ENCODE assay signal across 7 cellular contexts in the genomic region with DNA sequence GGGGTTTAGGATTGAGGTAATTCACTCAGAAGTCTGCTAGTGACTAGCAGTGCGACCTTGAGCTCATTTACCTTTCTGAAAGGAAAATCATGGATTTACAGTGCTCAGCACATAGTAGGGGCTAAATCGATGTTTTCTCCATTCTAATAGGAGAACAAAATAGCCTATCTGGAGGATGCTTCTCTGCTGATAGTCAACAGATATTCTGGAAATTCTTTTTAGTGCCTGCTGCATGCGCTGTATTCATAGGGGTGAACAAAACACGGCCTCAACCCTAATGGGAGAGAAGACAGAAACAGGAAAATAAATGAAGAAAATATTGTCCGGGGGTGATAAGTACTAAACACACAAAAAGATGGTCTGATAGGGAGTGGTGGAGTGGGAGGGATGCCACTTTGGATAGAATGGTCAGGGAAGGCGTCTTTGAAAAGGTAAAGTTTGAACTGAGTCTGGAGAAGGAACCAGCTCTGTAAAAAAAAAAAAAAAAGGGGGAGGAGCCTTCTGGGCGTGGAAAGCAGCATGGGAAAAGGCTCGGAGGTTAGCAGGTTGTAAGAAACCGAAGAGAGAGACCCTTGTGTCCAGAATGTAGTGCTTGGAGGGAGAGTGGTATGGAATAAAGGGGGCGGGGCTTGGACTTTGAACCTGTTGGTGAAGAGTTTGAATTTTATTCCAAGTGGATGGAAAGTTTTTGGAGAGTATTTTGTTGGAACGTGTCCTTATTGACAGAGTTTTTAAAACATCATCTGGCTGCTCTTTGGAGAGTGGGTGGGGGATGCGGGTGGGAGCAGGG. TPM values are rescaled to one million over a fixed set of nuclear protein-coding genes. Genes with fewer than 3 reads are reported as not detected.
DNase-seq lines count a peak whose midpoint lies in the region; ATAC-seq and TF ChIP-seq lines count a peak whose summit lies in the region.

No MANE protein-coding gene starts in this region.

- H3K4me3 Mint-ChIP-seq in naive B cell = peak overlapping the region; percentile 85 to 100 (median 97)

- peak overlapping the region; percentile 84 for H3K4me3 ChIP-seq in GM12864 (ENCODE audit: low read depth, low read length)

- H3K9me3 Mint-ChIP-seq in naive B cell = no peaks in the 10 kb centered on the region

- DNase-seq in GM12864 (ENCODE audit: low read depth) (no peak), NOMO-1 treated with DMSO at 0.1 percent for 48 hours (lab: John Stamatoyannopoulos, UW; ENCODE audit: unreplicated experiment) (peak; percentile 40), dermis blood vessel endothelial cell (peak; percentile 56), naive B cell (no peak), NCI-H69 (lab: John Stamatoyannopoulos, UW) (no peak)
- DNase-seq in stimulated activated CD4-positive, alpha-beta T cell treated with anti-CD3 and anti-CD28 coated beads, Interleukin-2, amount 100 ng/mL, for 48 hours = no peak

- no peak for TF ChIP-seq CTCF in GM12864 (IDR thresholded peaks at IDR 0.05; ENCODE audit: low read depth, low read length, missing control alignments)

- no peak for ATAC-seq in naive B cell (ENCODE audit: low read depth in 2 of 2)
- ATAC-seq in activated CD4-positive, CD25-positive, alpha-beta regulatory T cell treated with anti-CD3 and anti-CD28 coated beads, Interleukin-2, amount 50 U/mL, for 24 hours = no peak

- H3K27me3 Mint-ChIP-seq in naive B cell = no peaks in the 10 kb centered on the region

- peaks cover 46 to 65% (median 54%) of the 10 kb centered on the region in 3 donors for H3K4me1 Mint-ChIP-seq in naive B cell

- H3K36me3 Mint-ChIP-seq in naive B cell = peaks cover 0 to 7% of the 10 kb centered on the region in 2 donors

- H3K27ac Mint-ChIP-seq in naive B cell = peak overlapping the region; percentile 47 to 99 (median 92)

RNA-seq across cellular contexts. Expression of a gene that starts 1.7 kb away (rescaled TPM):
- total RNA-seq in dermis blood vessel endothelial cell = 58.2 and 58.8 TPM in 2 replicates
- 1 to 10 TPM; 1.3 to 8.0 (median 7.2) TPM for polyA plus RNA-seq in naive B cell (ENCODE audit: low read depth in 6 of 6)

Comparison
In these comparisons a context has a peak if more than half of its experiments do, and no peak if none do; other contexts are left out.
1. DNase-seq: peak in NOMO-1 treated with DMSO at 0.1 percent for 48 hours (single experiment) and dermis blood vessel endothelial cell (single experiment); none in GM12864 (single experiment), naive B cell (single experiment), stimulated activated CD4-positive, alpha-beta T cell treated with anti-CD3 and anti-CD28 coated beads, Interleukin-2, amount 100 ng/mL, for 48 hours (0 of 2) and NCI-H69 (single experiment).